37 cellular contexts compared by ENCODE assay signal in genomic region chr10:10043083-10043482, GRCh38.
"Had no signal": no experiment of that assay in that cellular context is flagged by ENCODE, and none has a peak within 500 bp of the region (broad histone marks: within the 10 kb centered on the region; RNA-seq: fewer than 3 reads in every experiment).

No MANE protein-coding gene starts in this region.

- H2AFZ ChIP-seq: PC-9 had no signal

- H3K4me1 ChIP-seq: adrenal gland had no signal

- H3K27me3 ChIP-seq: adrenal gland had no signal

- H3K4me2 ChIP-seq: PC-9 had no signal

- H3K4me3 ChIP-seq: adrenal gland, PC-9 had no signal

- FAIRE-seq: bronchial epithelial cell, RCC 7860 had no signal

- H3K27ac ChIP-seq: adrenal gland, PC-9, RWPE1, VCaP had no signal

- DNase-seq: activated B cell treated with CpG ODN at 0.5 μM for 24 hours; activated CD4-positive, alpha-beta memory T cell treated with anti-CD3 and anti-CD28 coated beads for 36 hours; activated CD4-positive, alpha-beta T cell treated with anti-CD3 and anti-CD28 coated beads for 4 hours; activated CD4-positive, alpha-beta T cell treated with anti-CD3 and anti-CD28 coated beads, Interleukin-2, amount 50 U/mL, for 1 hour; activated CD4-positive, CD25-positive, alpha-beta regulatory T cell treated with anti-CD3 and anti-CD28 coated beads, Interleukin-2, amount 50 U/mL, for 72 hours; activated CD8-positive, alpha-beta memory T cell treated with anti-CD3 and anti-CD28 coated beads, Interleukin-2, amount 50 U/mL, for 4 hours; activated gamma-delta T cell treated with Interleukin-2 at 50 U/mL for 16 hours; activated naive CD4-positive, alpha-beta T cell treated with anti-CD3 and anti-CD28 coated beads for 36 hours; activated T-cell treated with anti-CD3 and anti-CD28 coated beads for 4 hours; activated T-cell treated with anti-CD3 and anti-CD28 coated beads, Interleukin-2, amount 50 U/mL, for 4 hours; adrenal gland; anterior cingulate cortex; caudate nucleus; cerebellar nuclear complex; NCI-H1105; NCI-H1417 treated with DMSO at 0.1 percent for 48 hours; NCI-H187 treated with DMSO at 0.1 percent for 48 hours; NCI-H2081; NCI-H2171 treated with DMSO at 0.1 percent for 48 hours; NCI-H2227 treated with DMSO at 0.1 percent for 48 hours; NCI-H446 treated with DMSO at 0.1 percent for 48 hours; NCI-H524; NCI-H69; NCI-H82; PC-9; SIG-M5; SW 1271; T-helper 1 cell; T-helper 2 cell; T-helper 9 cell had no signal

- H3K36me3 ChIP-seq: adrenal gland had no signal

- H3K9me3 ChIP-seq: adrenal gland had no signal

- ATAC-seq: activated naive CD4-positive, alpha-beta T cell treated with anti-CD3 and anti-CD28 coated beads, Interleukin-2, amount 50 U/mL, for 72 hours; activated T-cell treated with anti-CD3 and anti-CD28 coated beads, Interleukin-2, amount 50 U/mL, for 4 hours; Right ventricle myocardium inferior; SK-N-SH treated with all-trans-retinoic acid at 6 μM for 48 hours had no signal
